Comparison of ENCODE assay signal across 14 cellular contexts in the genomic region with DNA sequence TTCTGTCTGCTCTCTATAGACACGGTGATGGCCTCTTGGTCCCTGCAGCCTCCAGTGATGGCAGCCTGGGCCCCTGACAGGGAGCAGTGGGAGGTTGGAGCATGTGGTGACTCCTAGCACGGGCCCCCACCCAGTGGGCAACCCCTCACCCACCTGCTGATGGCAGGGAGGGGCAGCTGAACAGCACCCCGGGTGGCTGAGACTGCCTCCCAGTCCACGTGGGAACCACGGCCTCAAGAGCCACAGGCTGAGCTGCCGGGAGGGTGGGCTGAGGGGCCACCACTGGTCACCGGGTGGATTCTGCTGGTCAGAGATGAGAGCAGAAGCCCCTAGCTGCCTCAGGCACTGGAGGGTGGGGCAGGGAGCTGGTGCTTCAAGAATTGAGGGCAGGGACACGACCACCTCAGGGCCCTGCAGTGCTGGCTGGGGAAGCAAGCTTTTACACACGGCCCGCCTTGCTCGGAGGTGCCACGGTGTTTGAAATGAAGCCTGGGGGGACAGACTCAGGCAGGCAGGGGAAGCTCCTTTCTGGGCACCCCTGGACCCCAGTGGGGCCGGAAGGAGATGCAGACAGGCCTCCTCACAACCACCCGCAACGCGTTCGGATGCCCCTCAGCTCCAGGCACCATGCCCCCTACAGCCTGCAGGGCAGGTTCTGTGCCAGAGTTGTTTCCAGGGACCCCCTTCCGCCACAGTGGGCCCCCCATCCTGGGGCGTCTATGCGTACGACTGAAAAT. TPM values are rescaled to one million over a fixed set of nuclear protein-coding genes. Genes with fewer than 3 reads are reported as not detected.
A peak's percentile ranks its signal among the peaks of the same experiment; 100 is the strongest.
DNase-seq lines count a peak whose midpoint lies in the region; ATAC-seq, FAIRE-seq and TF ChIP-seq lines count a peak whose summit lies in the region.
"Had no signal": no experiment of that assay in that cellular context is flagged by ENCODE, and none has a peak within 500 bp of the region (broad histone marks: within the 10 kb centered on the region; RNA-seq: fewer than 3 reads in every experiment).

No MANE protein-coding gene starts in this region.

- H3K27ac ChIP-seq in K562 (ENCODE audit: extremely low read depth, low read depth, low read length) = no peak overlapping the region
- H3K27ac ChIP-seq: SJCRH30 had no signal

- POLR2A ChIA-PET in K562 (lab: Yijun Ruan, JAX) = interaction anchor here (0.6 to 1.2 kb wide), 4 partner anchors 8 to 52 kb away, joined by 3 to 10 read pairs (median 3); no protein-coding TSS in a partner anchor

- no TSS peak for BruUV-seq in K562 (replicated peaks; lab: Mats Ljungman, UMichigan)

- no peak for TF ChIP-seq EP300 in K562 (IDR thresholded peaks at IDR 0.05; ENCODE audit: low read length)

- H3K4me3 Mint-ChIP-seq in activated CD8-positive, alpha-beta memory T cell treated with anti-CD3 and anti-CD28 coated beads, Interleukin-2, amount 10 ng/mL, durations not matched to agents 7 days and 5 days = no peak overlapping the region
- H3K4me3 Mint-ChIP-seq: naive B cell had no signal

- H3K4me3 ChIP-seq in GM06990 (replicated peaks; ENCODE audit: low read depth, low read length) (no peak overlapping the region), K562 (no peak overlapping the region)
- H3K4me3 ChIP-seq: adrenal gland, SJCRH30 had no signal

- no peak for TF ChIP-seq POLR2A in K562 (conservative IDR thresholded peaks at IDR 0.05)

- intact Hi-C loops in K562 (cut with micrococcal nuclease) = loop anchor here (10.0 kb wide), 1 partner anchor 167 kb away; the partner anchor contains the start of genes CFAP99 and ZFYVE28

- H3K27me3 ChIP-seq in GM06990 (replicated peaks; ENCODE audit: control insufficient read depth, insufficient read depth, low read length) = no peaks in the 10 kb centered on the region
- no peaks in the 10 kb centered on the region for H3K27me3 ChIP-seq in K562 (ENCODE audit: control insufficient read depth in 2 of 2, insufficient read depth in 2 of 2, low read length in 2 of 2)
- H3K27me3 ChIP-seq: adrenal gland, SJCRH30 had no signal

- ATAC-seq in activated CD8-positive, alpha-beta memory T cell treated with anti-CD3 and anti-CD28 coated beads, Interleukin-2, amount 10 ng/mL, durations not matched to agents 7 days and 5 days = no peak
- ATAC-seq in K562 (no peak), omental fat pad (ENCODE audit: low FRiP score) (no peak)
- ATAC-seq: left lobe of liver had no signal

- H2AFZ ChIP-seq in K562 (ENCODE audit: low read depth, low read length) = no peak overlapping the region

- peak; percentile 12 for DNase-seq in activated CD8-positive, alpha-beta memory T cell treated with anti-CD3 and anti-CD28 coated beads, Interleukin-2, amount 50 U/mL, for 4 hours
- no peak for DNase-seq in activated CD8-positive, alpha-beta memory T cell treated with anti-CD3 and anti-CD28 coated beads, Interleukin-2, amount 10 ng/mL, durations not matched to agents 7 days and 5 days
- DNase-seq in GM06990 (ENCODE audit: extremely low read depth, insufficient read length) (peak; percentile 9), K562 (ENCODE audit: extremely low read depth in 1 of 4, low spot score in 3 of 4) (no peak), omental fat pad (ENCODE audit: low spot score) (peak; percentile 8), DMS79 (lab: John Stamatoyannopoulos, UW) (no peak), C1 segment of cervical spinal cord (lab: John Stamatoyannopoulos, UW) (no peak), nucleus accumbens (lab: John Stamatoyannopoulos, UW) (no peak)
- DNase-seq: Caco-2, naive B cell, NCI-H2081 treated with DMSO at 0.1 percent for 48 hours had no signal

- TF ChIP-seq CTCF in GM06990 (IDR thresholded peaks at IDR 0.05; ENCODE audit: insufficient read depth, low read length, poor library complexity, severe bottlenecking) (no peak), K562 (IDR thresholded peaks at IDR 0.05 in 2 of 3, conservative IDR thresholded peaks at IDR 0.05 in 1 of 3; ENCODE audit: insufficient read depth in 2 of 3, low read depth in 1 of 3, low read length in 3 of 3) (no peak), omental fat pad (IDR thresholded peaks at IDR 0.05) (no peak)

- H3K4me1 Mint-ChIP-seq in activated CD8-positive, alpha-beta memory T cell treated with anti-CD3 and anti-CD28 coated beads, Interleukin-2, amount 10 ng/mL, durations not matched to agents 7 days and 5 days = peaks cover 9% of the 10 kb centered on the region

- no peak overlapping the region for H3K27ac Mint-ChIP-seq in activated CD8-positive, alpha-beta memory T cell treated with anti-CD3 and anti-CD28 coated beads, Interleukin-2, amount 10 ng/mL, durations not matched to agents 7 days and 5 days

- in situ Hi-C loops in K562 (cut with MboI) = no loop called here

- H3K9me3 Mint-ChIP-seq in activated CD8-positive, alpha-beta memory T cell treated with anti-CD3 and anti-CD28 coated beads, Interleukin-2, amount 10 ng/mL, durations not matched to agents 7 days and 5 days (ENCODE audit: low read depth) = no peaks in the 10 kb centered on the region
- H3K9me3 Mint-ChIP-seq: naive B cell had no signal

- H4K20me1 ChIP-seq in K562 (replicated peaks; ENCODE audit: control insufficient read depth, insufficient read depth, low read length) = no peaks in the 10 kb centered on the region; the same call in 1 of the 2 replicates

- CTCF ChIA-PET in activated CD8-positive, alpha-beta memory T cell treated with anti-CD3 and anti-CD28 coated beads, Interleukin-2, amount 10 ng/mL, durations not matched to agents 7 days and 5 days (lab: Charles Lee) = interaction anchor here (0.6 kb wide), 1 partner anchor 162 kb away, joined by 3 read pairs; no protein-coding TSS in a partner anchor
- CTCF ChIA-PET in K562 (lab: Yijun Ruan, JAX; ENCODE audit: low intra/inter-chr PET ratio) = no interaction called here

- H3K79me2 ChIP-seq in K562 (ENCODE audit: control insufficient read depth, insufficient read depth, low read length) = no peaks in the 10 kb centered on the region

- H3K36me3 ChIP-seq in GM06990 (ENCODE audit: control insufficient read depth, insufficient read depth, low read length) (peaks cover 16% of the 10 kb centered on the region), K562 (ENCODE audit: control insufficient read depth, insufficient read depth, low read length) (no peaks in the 10 kb centered on the region)
- H3K36me3 ChIP-seq: SJCRH30 had no signal

- H3K9ac ChIP-seq in K562 (ENCODE audit: insufficient read depth in 1 of 2, low read depth in 2 of 2, low read length in 2 of 2) = no peak overlapping the region

- no peaks in the 10 kb centered on the region for H3K9me1 ChIP-seq in K562 (ENCODE audit: control insufficient read depth, insufficient read depth, low read length)

- peaks cover 5 to 81% of the 10 kb centered on the region in 2 experiments; a peak in 4 of 5 replicates for H3K4me1 ChIP-seq in K562 (replicated peaks in 1 of 2; ENCODE audit: control insufficient read depth in 2 of 2, insufficient read depth in 2 of 2, low read length in 2 of 2)
- H3K4me1 ChIP-seq: Caco-2, SJCRH30 had no signal

- H3K9me3 ChIP-seq in K562 (replicated peaks; ENCODE audit: control insufficient read depth, insufficient read depth, low read depth, low read length) = no peaks in the 10 kb centered on the region
- H3K9me3 ChIP-seq: adrenal gland, Caco-2, SJCRH30 had no signal

- H3K4me2 ChIP-seq in K562 (ENCODE audit: insufficient read depth, low read length) = no peak overlapping the region

- H3K27me3 Mint-ChIP-seq in activated CD8-positive, alpha-beta memory T cell treated with anti-CD3 and anti-CD28 coated beads, Interleukin-2, amount 10 ng/mL, durations not matched to agents 7 days and 5 days = no peaks in the 10 kb centered on the region
- H3K27me3 Mint-ChIP-seq: naive B cell had no signal

- TF ChIP-seq RAD21 in K562 (CRISPR knock-in tag; conservative IDR thresholded peaks at IDR 0.05 in 1 of 2, IDR thresholded peaks at IDR 0.05 in 1 of 2) = no peak

- 56% methylated on average over 21 of the region's 21 CpGs for WGBS in K562 (ENCODE audit: insufficient coverage, low coverage, missing lambda C conversion rate)

- no peak for FAIRE-seq in K562 (lab: Jason Lieb, UNC)

- no peaks in the 10 kb centered on the region for H3K36me3 Mint-ChIP-seq in activated CD8-positive, alpha-beta memory T cell treated with anti-CD3 and anti-CD28 coated beads, Interleukin-2, amount 10 ng/mL, durations not matched to agents 7 days and 5 days
- H3K36me3 Mint-ChIP-seq: naive B cell had no signal

RNA-seq across cellular contexts. Expression of gene HAUS3, which starts 6.3 kb away (rescaled TPM):
- total RNA-seq in activated CD8-positive, alpha-beta memory T cell treated with anti-CD3 and anti-CD28 coated beads, Interleukin-2, amount 10 ng/mL, durations not matched to agents 7 days and 5 days = 10 to 100 TPM; 29.8 to 34.5 TPM
- 10.9 and 54.8 TPM in 2 replicates for total RNA-seq in K562 (2011; cell fraction: chromatin; rRNA removed; ENCODE audit: low replicate concordance)
- 8.7 and 12.0 TPM in 2 replicates for total RNA-seq in K562 (2011; cell fraction: nucleolus; rRNA removed)
- 17.7 and 23.4 TPM in 2 replicates for total RNA-seq in K562 (2011; cell fraction: nucleoplasm; rRNA removed)
- total RNA-seq in K562 (2014; rRNA removed) = 14.9 and 15.8 TPM in 2 replicates
- total RNA-seq in K562 (2014; rRNA removed; fragmentation: Illumina TruSeq; extraction: Trizol) = 25.7 and 29.2 TPM in 2 replicates
- total RNA-seq in K562 (2015; rRNA removed; fragmentation: Illumina TruSeq; extraction: Trizol) = 20.1 and 22.3 TPM in 2 replicates
- total RNA-seq in K562 (2021) = 19.8 and 20.0 TPM in 2 replicates
- 15.3 and 21.5 TPM in 2 replicates for polyA plus RNA-seq in K562 (2011; rRNA removed)
- polyA plus RNA-seq in K562 (2011; cell fraction: cytosol; rRNA removed) = 6.7 and 9.4 TPM in 2 replicates
- polyA plus RNA-seq in K562 (2011; cell fraction: nucleus; rRNA removed) = 15.3 and 17.4 TPM in 2 replicates
- polyA plus RNA-seq in K562 (2012) = 15.3 and 16.2 TPM in 2 replicates
- polyA plus RNA-seq in K562 (2014; fragmentation: Illumina TruSeq; extraction: Trizol) = 18.7 and 22.3 TPM in 2 replicates
- 1 to 10 TPM; 8.9 to 9.6 TPM for polyA plus RNA-seq in K562 (2014; fragmentation: Nextera tagmentation; extraction: Ambion mirVana)
- polyA plus RNA-seq in K562 (2014; rRNA removed) = 22.8 and 25.0 TPM in 2 replicates
- polyA minus RNA-seq in K562 (2011; rRNA and poly(A)+ RNA removed) = 12.1 and 15.7 TPM in 2 replicates
- polyA minus RNA-seq in K562 (2011; cell fraction: cytosol; rRNA and poly(A)+ RNA removed) = 5.9 and 8.2 TPM in 2 replicates
- polyA minus RNA-seq in K562 (2011; cell fraction: nucleus; rRNA and poly(A)+ RNA removed) = 8.5 and 14.3 TPM in 2 replicates
- 10 to 100 TPM in 3 of 4 donors, 1 to 10 TPM in 1; 9.5 to 27.6 (median 10.8) TPM for total RNA-seq in omental fat pad

RNA-seq across cellular contexts. Expression of gene POLN, which starts 6.3 kb away (rescaled TPM):
- total RNA-seq in activated CD8-positive, alpha-beta memory T cell treated with anti-CD3 and anti-CD28 coated beads, Interleukin-2, amount 10 ng/mL, durations not matched to agents 7 days and 5 days = 1 to 10 TPM; 5.5 to 5.6 TPM
- 3.2 and 4.6 TPM in 2 replicates for total RNA-seq in K562 (2011; cell fraction: chromatin; rRNA removed; ENCODE audit: low replicate concordance)
- total RNA-seq in K562 (2011; cell fraction: nucleolus; rRNA removed) = 0.33 and 0.39 TPM in 2 replicates
- 0.37 and 1.5 TPM in 2 replicates for total RNA-seq in K562 (2011; cell fraction: nucleoplasm; rRNA removed)
- total RNA-seq in K562 (2014; rRNA removed) (0.09 and 0.16 TPM in 2 replicates), K562 (2014; rRNA removed; fragmentation: Illumina TruSeq; extraction: Trizol) (0.47 and 0.70 TPM in 2 replicates), K562 (2015; rRNA removed; fragmentation: Illumina TruSeq; extraction: Trizol) (0.72 and 0.91 TPM in 2 replicates), K562 (2021) (0.45 and 0.58 TPM in 2 replicates), omental fat pad (1 to 10 TPM; 4.7 to 7.3 (median 5.1) TPM)
- polyA plus RNA-seq in K562 (2011; rRNA removed) (0.54 and 0.70 TPM in 2 replicates), K562 (2014; fragmentation: Illumina TruSeq; extraction: Trizol) (0.15 and 0.33 TPM in 2 replicates), K562 (2014; fragmentation: Nextera tagmentation; extraction: Ambion mirVana) (under 1 TPM; 0.08 to 0.25 TPM), K562 (2014; rRNA removed) (0.32 and 0.46 TPM in 2 replicates)
- polyA plus RNA-seq in K562 (2011; cell fraction: cytosol; rRNA removed) = 0.12 and 0.25 TPM in 2 replicates
- polyA plus RNA-seq in K562 (2011; cell fraction: nucleus; rRNA removed) = 0.40 and 1.5 TPM in 2 replicates
- 0.33 and 1.5 TPM in 2 replicates for polyA plus RNA-seq in K562 (2012)
- polyA minus RNA-seq in K562 (2011; rRNA and poly(A)+ RNA removed) = 1.2 and 2.1 TPM in 2 replicates
- polyA minus RNA-seq in K562 (2011; cell fraction: cytosol; rRNA and poly(A)+ RNA removed) = 0.73 TPM in 1 of 2 replicates, not detected in the other
- 0.40 and 0.56 TPM in 2 replicates for polyA minus RNA-seq in K562 (2011; cell fraction: nucleus; rRNA and poly(A)+ RNA removed)

RNA-seq across cellular contexts. Expression of gene MXD4, which starts 13.7 kb away (rescaled TPM):
- total RNA-seq in activated CD8-positive, alpha-beta memory T cell treated with anti-CD3 and anti-CD28 coated beads, Interleukin-2, amount 10 ng/mL, durations not matched to agents 7 days and 5 days = 10 to 100 TPM; 13.7 to 14.3 TPM
- total RNA-seq in K562 (2011; cell fraction: chromatin; rRNA removed; ENCODE audit: low replicate concordance) = 28.6 and 67.2 TPM in 2 replicates
- total RNA-seq in K562 (2011; cell fraction: nucleolus; rRNA removed) = 27.8 and 29.2 TPM in 2 replicates
- 20.9 and 26.7 TPM in 2 replicates for total RNA-seq in K562 (2011; cell fraction: nucleoplasm; rRNA removed)
- total RNA-seq in K562 (2014; rRNA removed) (8.8 and 11.2 TPM in 2 replicates), K562 (2014; rRNA removed; fragmentation: Illumina TruSeq; extraction: Trizol) (1.3 and 1.7 TPM in 2 replicates), K562 (2015; rRNA removed; fragmentation: Illumina TruSeq; extraction: Trizol) (5.9 and 6.1 TPM in 2 replicates), K562 (2021) (13.5 and 14.0 TPM in 2 replicates), omental fat pad (100 to 1,000 TPM in 1 of 4 donors, 10 to 100 TPM in 3; 33.7 to 118 (median 59.5) TPM)
- polyA plus RNA-seq in K562 (2011; rRNA removed) (9.1 and 14.4 TPM in 2 replicates), K562 (2014; fragmentation: Illumina TruSeq; extraction: Trizol) (4.4 and 7.0 TPM in 2 replicates), K562 (2014; fragmentation: Nextera tagmentation; extraction: Ambion mirVana) (under 1 TPM; 0.06 to 0.29 TPM), K562 (2014; rRNA removed) (8.9 and 10.2 TPM in 2 replicates)
- polyA plus RNA-seq in K562 (2011; cell fraction: cytosol; rRNA removed) = 10.3 and 17.4 TPM in 2 replicates
- polyA plus RNA-seq in K562 (2011; cell fraction: nucleus; rRNA removed) = 49.5 and 56.9 TPM in 2 replicates
- 9.3 and 17.8 TPM in 2 replicates for polyA plus RNA-seq in K562 (2012)
- polyA minus RNA-seq in K562 (2011; rRNA and poly(A)+ RNA removed) = 3.4 and 3.6 TPM in 2 replicates
- 4.6 and 8.3 TPM in 2 replicates for polyA minus RNA-seq in K562 (2011; cell fraction: cytosol; rRNA and poly(A)+ RNA removed)
- polyA minus RNA-seq in K562 (2011; cell fraction: nucleus; rRNA and poly(A)+ RNA removed) = 13.1 and 22.0 TPM in 2 replicates

Comparison
In these comparisons a context has a peak if more than half of its experiments do, and no peak if none do; other contexts are left out.
1. DNase-seq: peak in activated CD8-positive, alpha-beta memory T cell treated with anti-CD3 and anti-CD28 coated beads, Interleukin-2, amount 50 U/mL, for 4 hours (single experiment), GM06990 (single experiment) and omental fat pad (single experiment); none in activated CD8-positive, alpha-beta memory T cell treated with anti-CD3 and anti-CD28 coated beads, Interleukin-2, amount 10 ng/mL, durations not matched to agents 7 days and 5 days (single experiment), K562 (0 of 4), DMS79 (single experiment), C1 segment of cervical spinal cord (0 of 14) and nucleus accumbens (0 of 56).